18 cellular contexts compared by ENCODE assay signal in genomic region chr3:172161959-172162358, GRCh38.
DNase-seq lines count a peak whose midpoint lies in the region; ATAC-seq, FAIRE-seq and TF ChIP-seq lines count a peak whose summit lies in the region.
"Had no signal": no experiment of that assay in that cellular context is flagged by ENCODE, and none has a peak within 500 bp of the region (broad histone marks: within the 10 kb centered on the region; RNA-seq: fewer than 3 reads in every experiment).

No MANE protein-coding gene starts in this region.

- POLR2A ChIA-PET in A549 (lab: Yijun Ruan, JAX), result no interaction called here

- H3K27me3 ChIP-seq in mesendoderm (ENCODE audit: insufficient read depth, low read length, poor library complexity), result no peaks in the 10 kb centered on the region
- no peaks in the 10 kb centered on the region for H3K27me3 ChIP-seq in thoracic aorta (replicated peaks; ENCODE audit: insufficient read depth)
- H3K27me3 ChIP-seq: BLaER1 had no signal

- H3K4me1 ChIP-seq in A549, result peaks cover 90% of the 10 kb centered on the region
- H3K4me1 ChIP-seq in mesendoderm (ENCODE audit: control insufficient read depth, low read depth, low read length), result peaks cover 4% of the 10 kb centered on the region
- H3K4me1 ChIP-seq in thoracic aorta (ENCODE audit: control insufficient read depth in 1 of 2, low read depth in 2 of 2), result peaks cover 23 to 59% of the 10 kb centered on the region in 2 donors

- H3K27ac Mint-ChIP-seq in activated naive CD8-positive, alpha-beta T cell treated with anti-CD3 and anti-CD28 coated beads for 36 hours, result no peak overlapping the region
- H3K27ac Mint-ChIP-seq: CD8-positive, alpha-beta memory T cell had no signal

- H3K9me3 ChIP-seq in A549 (no peaks in the 10 kb centered on the region), thoracic aorta (no peaks in the 10 kb centered on the region)
- H3K9me3 ChIP-seq: BLaER1 had no signal

- no peak overlapping the region for H3K56ac ChIP-seq in mesendoderm (ENCODE audit: low read length)

- peak overlapping the region; percentile 5 for H4K8ac ChIP-seq in mesendoderm (ENCODE audit: low read depth, low read length)

- no peak overlapping the region for H2BK15ac ChIP-seq in mesendoderm (replicated peaks; ENCODE audit: low read depth)

- ATAC-seq in A549 (no peak), thoracic aorta (ENCODE audit: insufficient number of reproducible peaks, low FRiP score, low read depth) (no peak), GM21367 (IDR thresholded peaks at IDR 0.05; ENCODE audit: unreplicated experiment) (no peak)
- ATAC-seq: GM12878, HCT116, K562 had no signal

- peaks cover 3% of the 10 kb centered on the region for H3K36me3 Mint-ChIP-seq in activated naive CD8-positive, alpha-beta T cell treated with anti-CD3 and anti-CD28 coated beads for 36 hours

- no peak for DNase-seq in A549 (ENCODE audit: low read depth in 1 of 2, low spot score in 1 of 2)
- peak; percentile 63 to 78 for DNase-seq in NCI-H524 (lab: John Stamatoyannopoulos, UW)
- no peak for DNase-seq in mesendoderm
- no peak for DNase-seq in thoracic aorta (ENCODE audit: low spot score)
- DNase-seq in activated naive CD8-positive, alpha-beta T cell treated with anti-CD3 and anti-CD28 coated beads for 36 hours, result no peak
- DNase-seq in activated naive CD4-positive, alpha-beta T cell (lab: John Stamatoyannopoulos, UW), result no peak
- DNase-seq in COR-L47 (lab: John Stamatoyannopoulos, UW), result no peak
- DNase-seq: AML-193; CD8-positive, alpha-beta memory T cell; DMS 273 treated with DMSO at 0.1 percent for 48 hours had no signal

- TF ChIP-seq CTCF in A549 (IDR thresholded peaks at IDR 0.05), result no peak
- no peak for TF ChIP-seq CTCF in thoracic aorta (IDR thresholded peaks at IDR 0.05)

- CTCF ChIA-PET in A549 (lab: Yijun Ruan, JAX), result no interaction called here

- H3K79me2 ChIP-seq in mesendoderm (ENCODE audit: control insufficient read depth, insufficient read depth, low read length), result peaks cover 43% of the 10 kb centered on the region

- no peak overlapping the region for H3K9ac ChIP-seq in mesendoderm (ENCODE audit: low read length)
- H3K9ac ChIP-seq: BLaER1 had no signal

- no peak overlapping the region for H2AK5ac ChIP-seq in mesendoderm (ENCODE audit: low read length)

- no peaks in the 10 kb centered on the region for H3K36me3 ChIP-seq in mesendoderm (ENCODE audit: control insufficient read depth, insufficient read depth, low read length)
- no peaks in the 10 kb centered on the region for H3K36me3 ChIP-seq in thoracic aorta
- H3K36me3 ChIP-seq: BLaER1 had no signal

- H4K5ac ChIP-seq in mesendoderm (ENCODE audit: low read length), result no peak overlapping the region

- TF ChIP-seq RAD21 in A549 (conservative IDR thresholded peaks at IDR 0.05 in 1 of 2, IDR thresholded peaks at IDR 0.05 in 1 of 2), result no peak

- H2BK5ac ChIP-seq in mesendoderm (ENCODE audit: low read length), result no peak overlapping the region

- H3K4ac ChIP-seq in mesendoderm (ENCODE audit: low read depth, low read length), result no peak overlapping the region

- H3K79me1 ChIP-seq in mesendoderm (ENCODE audit: low read length), result peaks cover 11% of the 10 kb centered on the region

- TF ChIP-seq EP300 in A549 (IDR thresholded peaks at IDR 0.05), result no peak

- no peaks in the 10 kb centered on the region for H3K27me3 Mint-ChIP-seq in activated naive CD8-positive, alpha-beta T cell treated with anti-CD3 and anti-CD28 coated beads for 36 hours
- H3K27me3 Mint-ChIP-seq: CD8-positive, alpha-beta memory T cell had no signal

- 95% methylated on average over 9 of the region's 9 CpGs for WGBS in A549 (ENCODE audit: missing lambda C conversion rate)
- WGBS in mesendoderm (ENCODE audit: extremely low coverage, insufficient coverage, low lambda C conversion rate), result no CpG with 5 or more reads among the region's 9 CpGs

- H3K4me1 Mint-ChIP-seq in activated naive CD8-positive, alpha-beta T cell treated with anti-CD3 and anti-CD28 coated beads for 36 hours, result peaks cover 5% of the 10 kb centered on the region

- H3K9me3 Mint-ChIP-seq in activated naive CD8-positive, alpha-beta T cell treated with anti-CD3 and anti-CD28 coated beads for 36 hours, result no peaks in the 10 kb centered on the region
- H3K9me3 Mint-ChIP-seq: CD8-positive, alpha-beta memory T cell had no signal

- no peak for TF ChIP-seq POLR2A in A549 (IDR thresholded peaks at IDR 0.05; ENCODE audit: low read length)

- H3K4me2 ChIP-seq in A549, result no peak overlapping the region
- no peak overlapping the region for H3K4me2 ChIP-seq in mesendoderm (ENCODE audit: low read length)
- H3K4me2 ChIP-seq: BLaER1 had no signal

- H3K27ac ChIP-seq in A549 (peak overlapping the region; percentile 61 to 74; a peak in 3 of 6 replicates), mesendoderm (ENCODE audit: low read depth, low read length) (no peak overlapping the region), thoracic aorta (peak overlapping the region; percentile 5 to 75)
- H3K27ac ChIP-seq: 22Rv1, BLaER1 had no signal

- H3K4me3 Mint-ChIP-seq in activated naive CD8-positive, alpha-beta T cell treated with anti-CD3 and anti-CD28 coated beads for 36 hours, result no peak overlapping the region
- H3K4me3 Mint-ChIP-seq: CD8-positive, alpha-beta memory T cell had no signal

- no peak overlapping the region for H2BK120ac ChIP-seq in mesendoderm (ENCODE audit: low read depth, low read length)

- no peak overlapping the region for H3K23ac ChIP-seq in mesendoderm (ENCODE audit: low read length)

- no peak overlapping the region for H3K18ac ChIP-seq in mesendoderm (ENCODE audit: low read length)

- no peak for FAIRE-seq in A549 (lab: Jason Lieb, UNC)
- FAIRE-seq: GM12878, GM18507, H1, K562 had no signal

- H3K4me3 ChIP-seq in A549 (no peak overlapping the region), mesendoderm (ENCODE audit: low read length) (no peak overlapping the region), thoracic aorta (no peak overlapping the region)
- H3K4me3 ChIP-seq: BLaER1, GM12878, K562 had no signal

TF ChIP-seq in A549, 52 proteins besides CTCF, POLR2A, EP300 and RAD21:
- TF ChIP-seq MAX (IDR thresholded peaks at IDR 0.05), result no peak
- no peak for TF ChIP-seq ZC3H11A (IDR thresholded peaks at IDR 0.05)
- no peak for TF ChIP-seq HES2 (IDR thresholded peaks at IDR 0.05)
- no peak for TF ChIP-seq NFE2L2 (conservative IDR thresholded peaks at IDR 0.05; ENCODE audit: low read length)
- no peak for TF ChIP-seq TP53 (CRISPR knock-in tag; IDR thresholded peaks at IDR 0.05)
- TF ChIP-seq MAFK (IDR thresholded peaks at IDR 0.05; ENCODE audit: partially characterized antibody), result no peak
- TF ChIP-seq RARB (CRISPR knock-in tag; IDR thresholded peaks at IDR 0.05), result no peak
- no peak for TF ChIP-seq RNF2 (IDR thresholded peaks at IDR 0.05; ENCODE audit: borderline replicate concordance, low read depth)
- TF ChIP-seq CHD4 (IDR thresholded peaks at IDR 0.05; ENCODE audit: borderline replicate concordance), result no peak
- TF ChIP-seq ESRRA (IDR thresholded peaks at IDR 0.05; ENCODE audit: borderline replicate concordance, low read length), result no peak
- no peak for TF ChIP-seq PHF8 (IDR thresholded peaks at IDR 0.05; ENCODE audit: borderline replicate concordance, low read depth)
- no peak for TF ChIP-seq KDM1A (IDR thresholded peaks at IDR 0.05; ENCODE audit: low read depth)
- TF ChIP-seq JUN (IDR thresholded peaks at IDR 0.05), result no peak
- no peak for TF ChIP-seq JUNB (IDR thresholded peaks at IDR 0.05)
- no peak for TF ChIP-seq RCOR1 (IDR thresholded peaks at IDR 0.05; ENCODE audit: low read depth, low read length)
- TF ChIP-seq MAZ (IDR thresholded peaks at IDR 0.05; ENCODE audit: borderline replicate concordance, low read depth, low read length), result no peak
- no peak for TF ChIP-seq POLR2AphosphoS2 (conservative IDR thresholded peaks at IDR 0.05; ENCODE audit: low read length)
- no peak for TF ChIP-seq HOXB13 (CRISPR knock-in tag; IDR thresholded peaks at IDR 0.05; ENCODE audit: low read depth)

Comparison
In these comparisons a context has a peak if more than half of its experiments do, and no peak if none do; other contexts are left out.
1. DNase-seq: peak in NCI-H524 (2 of 2); none in A549 (0 of 2), mesendoderm (single experiment), thoracic aorta (single experiment), activated naive CD8-positive, alpha-beta T cell treated with anti-CD3 and anti-CD28 coated beads for 36 hours (single experiment), activated naive CD4-positive, alpha-beta T cell (0 of 4) and COR-L47 (single experiment).